8 cellular contexts compared by ENCODE assay signal in the genomic region with DNA sequence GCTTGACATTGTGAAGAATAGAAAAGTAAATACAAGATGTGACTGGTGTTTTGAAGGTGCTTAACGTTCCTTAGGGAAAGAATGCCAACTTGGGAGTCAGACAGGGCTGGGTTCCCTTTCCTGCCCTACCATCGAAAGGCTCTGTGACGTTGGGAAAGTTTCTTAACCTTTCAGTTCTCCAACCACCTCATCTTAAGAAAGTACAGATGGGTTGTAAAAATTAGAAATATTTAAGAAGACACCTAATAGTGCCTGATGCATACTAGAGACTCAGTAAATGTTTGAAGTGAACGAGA. TPM values are rescaled to one million over a fixed set of nuclear protein-coding genes. Genes with fewer than 3 reads are reported as not detected.
DNase-seq lines count a peak whose midpoint lies in the region; ATAC-seq and TF ChIP-seq lines count a peak whose summit lies in the region.

No MANE protein-coding gene starts in this region.

- H3K4me3 ChIP-seq in GM12865 (ENCODE audit: low read depth, low read length): peak overlapping the region; percentile 79
- peak overlapping the region; percentile 76 to 90 for H3K4me3 ChIP-seq in foreskin fibroblast (ENCODE audit: low read depth in 1 of 2, low read length in 2 of 2)
- H3K4me3 ChIP-seq in skeletal muscle cell (ENCODE audit: low read depth, low read length): peak overlapping the region; percentile 93

- H3K9me3 ChIP-seq in T-helper 17 cell (ENCODE audit: control insufficient read depth, low read length, poor library complexity, severe bottlenecking): no peaks in the 10 kb centered on the region

- no peaks in the 10 kb centered on the region for H3K27me3 Mint-ChIP-seq in T-helper 17 cell

- ATAC-seq in T-helper 17 cell (no peak), GM18517 (IDR thresholded peaks at IDR 0.05; ENCODE audit: unreplicated experiment) (no peak), HG03354 (IDR thresholded peaks at IDR 0.05; ENCODE audit: poor library complexity, severe bottlenecking, unreplicated experiment) (no peak), GM21526 (IDR thresholded peaks at IDR 0.05; ENCODE audit: low FRiP score, unreplicated experiment) (no peak)

- TF ChIP-seq CTCF in GM12865 (IDR thresholded peaks at IDR 0.05; ENCODE audit: insufficient read depth, low read depth, low read length, missing control alignments) (no peak), foreskin fibroblast (IDR thresholded peaks at IDR 0.05; ENCODE audit: low read depth, low read length) (no peak)

- peak overlapping the region; percentile 60 for H3K27ac Mint-ChIP-seq in T-helper 17 cell

- H3K36me3 Mint-ChIP-seq in T-helper 17 cell (ENCODE audit: low read depth): no peaks in the 10 kb centered on the region

- H3K4me1 Mint-ChIP-seq in T-helper 17 cell: peaks cover 43% of the 10 kb centered on the region

- H3K4me3 Mint-ChIP-seq in T-helper 17 cell: peak overlapping the region; percentile 94

- DNase-seq in GM12865 (ENCODE audit: low read depth) (no peak), T-helper 17 cell (no peak), foreskin fibroblast (no peak), skeletal muscle cell (ENCODE audit: low read depth) (no peak), activated gamma-delta T cell (lab: John Stamatoyannopoulos, UW) (no peak)

RNA-seq across cellular contexts. Expression of gene GTPBP1, which starts 1.1 kb away (rescaled TPM):
- total RNA-seq in T-helper 17 cell: 100 to 1,000 TPM; 220 to 235 TPM

RNA-seq across cellular contexts. Expression of gene JOSD1, which starts 6.1 kb away (rescaled TPM):
- 100 to 1,000 TPM; 132 to 157 TPM for total RNA-seq in T-helper 17 cell

RNA-seq across cellular contexts. Expression of gene TOMM22, which starts 25.1 kb away (rescaled TPM):
- 10 to 100 TPM; 56.3 to 63.5 TPM for total RNA-seq in T-helper 17 cell

RNA-seq across cellular contexts. Expression of gene SUN2, which starts 49.0 kb away (rescaled TPM):
- total RNA-seq in T-helper 17 cell: 100 to 1,000 TPM; 426 to 485 TPM

RNA-seq across cellular contexts. Expression of gene CBY1, which starts 50.4 kb away (rescaled TPM):
- total RNA-seq in T-helper 17 cell: 10 to 100 TPM; 11.9 to 12.3 TPM
